ENCODE assay signal across 17 cellular contexts in genomic region chr10:75201793-75202307, GRCh38. TPM values are rescaled to one million over a fixed set of nuclear protein-coding genes. Genes with fewer than 3 reads are reported as not detected.
A peak's percentile ranks its signal among the peaks of the same experiment; 100 is the strongest.
DNase-seq lines count a peak whose midpoint lies in the region; ATAC-seq and TF ChIP-seq lines count a peak whose summit lies in the region.
"Had no signal": no experiment of that assay in that cellular context is flagged by ENCODE, and none has a peak within 500 bp of the region (broad histone marks: within the 10 kb centered on the region; RNA-seq: fewer than 3 reads in every experiment).

No MANE protein-coding gene starts in this region.

- H3K27me3 ChIP-seq in PC-3 (ENCODE audit: low read length) (no peaks in the 10 kb centered on the region), colonic mucosa (no peaks in the 10 kb centered on the region), thoracic aorta (replicated peaks; ENCODE audit: insufficient read depth) (no peaks in the 10 kb centered on the region)
- H3K27me3 ChIP-seq: right lobe of liver had no signal

- no peak overlapping the region; the same call in 1 of the 2 replicates for H3K9ac ChIP-seq in PC-3 (ENCODE audit: low read length)
- no peak overlapping the region for H3K9ac ChIP-seq in colonic mucosa (ENCODE audit: low read depth in 2 of 2, low read length in 2 of 2)

- H3K79me2 ChIP-seq in PC-3 (ENCODE audit: low read length), result no peaks in the 10 kb centered on the region

- no TSS peak for BruUV-seq in PC-3 (replicated peaks; lab: Mats Ljungman, UMichigan)

- POLR2A ChIA-PET in PC-3 (lab: Charles Lee; ENCODE audit: unreplicated experiment), result interaction anchor here (1.8 kb wide), 1 partner anchor 23 kb away, joined by 7 read pairs; no protein-coding TSS in a partner anchor

- no peaks in the 10 kb centered on the region for H3F3A ChIP-seq in PC-3 (ENCODE audit: low read length, unreplicated experiment)

- H3K9me2 ChIP-seq in PC-3 (replicated peaks; ENCODE audit: low read length), result no peaks in the 10 kb centered on the region

- no peak for TF ChIP-seq CTCF in PC-3 (conservative IDR thresholded peaks at IDR 0.05; ENCODE audit: low read depth, low read length)
- no peak for TF ChIP-seq CTCF in colonic mucosa (IDR thresholded peaks at IDR 0.05)
- TF ChIP-seq CTCF in thoracic aorta (IDR thresholded peaks at IDR 0.05), result no peak
- TF ChIP-seq CTCF in GM20000 (IDR thresholded peaks at IDR 0.05; ENCODE audit: extremely low read depth, missing control alignments), result no peak

- intact Hi-C loops in PC-3 (cut with micrococcal nuclease) (loop anchor here (1.0 kb wide), 1 partner anchor 10 kb away; no protein-coding TSS in a partner anchor), colonic mucosa (cut with DNase I) (no loop called here)

- H3K4me3 ChIP-seq in PC-3 (ENCODE audit: low read length), result no peak overlapping the region
- no peak overlapping the region for H3K4me3 ChIP-seq in colonic mucosa
- no peak overlapping the region for H3K4me3 ChIP-seq in thoracic aorta
- H3K4me3 ChIP-seq: right lobe of liver had no signal

- H3K9me3 ChIP-seq in PC-3 (ENCODE audit: low read length) (no peaks in the 10 kb centered on the region), colonic mucosa (no peaks in the 10 kb centered on the region), thoracic aorta (no peaks in the 10 kb centered on the region)
- H3K9me3 ChIP-seq: right lobe of liver had no signal

- no peaks in the 10 kb centered on the region for H4K20me1 ChIP-seq in PC-3 (ENCODE audit: low read length)

- H3K27ac ChIP-seq in PC-3 (ENCODE audit: low read length) (peak overlapping the region; percentile 21), colonic mucosa (peak overlapping the region; percentile 66), thoracic aorta (peak overlapping the region; percentile 4 to 69)
- H3K27ac ChIP-seq: right lobe of liver had no signal

- H3K4me1 ChIP-seq in PC-3 (ENCODE audit: insufficient read depth, low read length) (peaks cover 26% of the 10 kb centered on the region), colonic mucosa (peaks cover 5% of the 10 kb centered on the region), thoracic aorta (ENCODE audit: control insufficient read depth in 1 of 2, low read depth in 2 of 2) (peaks cover 11 to 15% of the 10 kb centered on the region in 2 donors)
- H3K4me1 ChIP-seq: right lobe of liver had no signal

- ATAC-seq in PC-3 (peak; percentile 51), thoracic aorta (ENCODE audit: insufficient number of reproducible peaks, low FRiP score, low read depth) (no peak)
- ATAC-seq: activated naive CD4-positive, alpha-beta T cell treated with anti-CD3 and anti-CD28 coated beads, Interleukin-2, amount 50 U/mL, for 72 hours had no signal

- H2AFZ ChIP-seq in PC-3 (ENCODE audit: low read length), result no peak overlapping the region

- H3K4me2 ChIP-seq in PC-3 (ENCODE audit: low read length), result peak overlapping the region; percentile 52

- CTCF ChIA-PET in PC-3 (lab: Charles Lee), result interaction anchor here (0.5 kb wide), 1 partner anchor 200 kb away, joined by 8 read pairs; no protein-coding TSS in a partner anchor

- no peaks in the 10 kb centered on the region for H3K36me3 ChIP-seq in PC-3 (ENCODE audit: low read depth, low read length)
- H3K36me3 ChIP-seq in colonic mucosa, result no peaks in the 10 kb centered on the region
- no peaks in the 10 kb centered on the region for H3K36me3 ChIP-seq in thoracic aorta
- H3K36me3 ChIP-seq: right lobe of liver had no signal

- peak; percentile 71 for DNase-seq in PC-3
- peak; percentile 70 for DNase-seq in colonic mucosa
- DNase-seq in mesenteric fat pad (ENCODE audit: low spot score), result peak; percentile 69
- DNase-seq in thoracic aorta (ENCODE audit: low spot score), result no peak
- no peak for DNase-seq in NCI-H2081 (lab: John Stamatoyannopoulos, UW)
- DNase-seq in MV-4-11 (lab: John Stamatoyannopoulos, UW), result no peak
- no peak for DNase-seq in NCI-H1417 treated with DMSO at 0.1 percent for 48 hours (lab: John Stamatoyannopoulos, UW)
- DNase-seq in GM20000 (ENCODE audit: low spot score), result no peak
- DNase-seq: activated CD4-positive, alpha-beta T cell treated with anti-CD3 and anti-CD28 coated beads, Interleukin-2, amount 10 ng/mL, durations not matched to agents 7 days and 5 days; activated T-cell treated with anti-CD3 and anti-CD28 coated beads for 4 hours; DMS 273 treated with DMSO at 0.1 percent for 48 hours; hippocampal formation; kidney; NCI-H1048; NCI-H69 had no signal

RNA-seq across cellular contexts. Expression of gene VDAC2, which starts 8.7 kb away (rescaled TPM):
- 463 and 542 TPM in 2 replicates for total RNA-seq in PC-3 (2014; rRNA removed)
- 100 to 1,000 TPM; 314 to 430 TPM for total RNA-seq in colonic mucosa
- 164 TPM for total RNA-seq in mesenteric fat pad
- total RNA-seq in thoracic aorta, result 10 to 100 TPM; 93.3 to 98.0 TPM

RNA-seq across cellular contexts. Expression of gene COMTD1, which starts 33.9 kb away (rescaled TPM):
- total RNA-seq in PC-3 (2014; rRNA removed), result 183 and 214 TPM in 2 replicates
- total RNA-seq in colonic mucosa, result 100 to 1,000 TPM in 1 of 2 donors, 10 to 100 TPM in 1; 62.6 to 117 TPM
- 19.6 TPM for total RNA-seq in mesenteric fat pad
- 10 to 100 TPM; 19.0 to 35.6 TPM for total RNA-seq in thoracic aorta

Comparison
In these comparisons a context has a peak if more than half of its experiments do, and no peak if none do; other contexts are left out.
1. DNase-seq: peak in PC-3 (single experiment), colonic mucosa (single experiment) and mesenteric fat pad (single experiment); none in thoracic aorta (single experiment), NCI-H2081 (0 of 2), MV-4-11 (single experiment), NCI-H1417 treated with DMSO at 0.1 percent for 48 hours (single experiment) and GM20000 (single experiment).
2. Peak in every context shown above with its lines, with median percentiles within 50 percentile points of each other: H3K27ac ChIP-seq.